ENCODE assay signal across 8 cellular contexts in genomic region chr19:925912-926594, GRCh38. TPM values are rescaled to one million over a fixed set of nuclear protein-coding genes. Genes with fewer than 3 reads are reported as not detected.
DNase-seq lines count a peak whose midpoint lies in the region; ATAC-seq and TF ChIP-seq lines count a peak whose summit lies in the region.

Gene ARID3A (plus strand): TSS chr19:926035. CDS start chr19:929529, 3,494 bp downstream.

- H3K27me3 Mint-ChIP-seq in osteocyte (ENCODE audit: unreplicated experiment) = peaks cover 5% of the 10 kb centered on the region

- peak within 1 kb of the TSS; percentile 85 for H3K4me3 ChIP-seq in AG04449 (ENCODE audit: low read depth, low read length)
- peak within 1 kb of the TSS; percentile 72 for H3K4me3 ChIP-seq in WERI-Rb-1 (ENCODE audit: low read depth, low read length)

- DNase-seq in AG04449 (ENCODE audit: low read depth, low spot score) = no peak
- peak; percentile 86 for DNase-seq in GM13976 (ENCODE audit: low spot score)
- peak; percentile 64 for DNase-seq in WERI-Rb-1
- DNase-seq in foreskin keratinocyte = no peak
- no peak for DNase-seq in osteocyte (ENCODE audit: extremely low spot score, unreplicated experiment)
- no peak for DNase-seq in foreskin melanocyte

- H3K9me3 Mint-ChIP-seq in osteocyte (ENCODE audit: unreplicated experiment) = no peaks in the 10 kb centered on the region

- peaks cover 25% of the 10 kb centered on the region for H3K36me3 ChIP-seq in WERI-Rb-1

- H3K4me1 Mint-ChIP-seq in osteocyte (ENCODE audit: unreplicated experiment) = peaks cover 17% of the 10 kb centered on the region

- CTCF ChIA-PET in AG04449 (lab: Yijun Ruan, JAX) = no interaction called here

- POLR2A ChIA-PET in AG04449 (lab: Yijun Ruan, JAX) = no interaction called here

- no peaks in the 10 kb centered on the region for H3K9me3 ChIP-seq in WERI-Rb-1 (ENCODE audit: severe bottlenecking)

- ATAC-seq in HG03159 (IDR thresholded peaks at IDR 0.05; ENCODE audit: unreplicated experiment) (peak; percentile 33), foreskin keratinocyte (peak; percentile 24), HG02885 (IDR thresholded peaks at IDR 0.05; ENCODE audit: poor library complexity, unreplicated experiment) (no peak)

- peak within 1 kb of the TSS; percentile 81 for H3K4me3 Mint-ChIP-seq in osteocyte (ENCODE audit: unreplicated experiment)

- TF ChIP-seq CTCF in AG04449 (IDR thresholded peaks at IDR 0.05; ENCODE audit: insufficient read depth, low read length, missing control alignments) = no peak
- no peak for TF ChIP-seq CTCF in GM13976 (IDR thresholded peaks at IDR 0.05; ENCODE audit: borderline replicate concordance, control extremely low read depth, extremely low read depth, insufficient read depth, missing control alignments)
- TF ChIP-seq CTCF in WERI-Rb-1 (IDR thresholded peaks at IDR 0.05; ENCODE audit: low read depth, low read length) = no peak
- TF ChIP-seq CTCF in foreskin keratinocyte (conservative IDR thresholded peaks at IDR 0.05) = no peak
- no peak for TF ChIP-seq CTCF in osteocyte (IDR thresholded peaks at IDR 0.05)

- H3K27me3 ChIP-seq in WERI-Rb-1 (ENCODE audit: insufficient read depth, low read depth, severe bottlenecking) (no peaks in the 10 kb centered on the region), foreskin keratinocyte (peaks cover 4% of the 10 kb centered on the region)

- H3K27ac Mint-ChIP-seq in osteocyte (ENCODE audit: unreplicated experiment) = no peak within 1 kb of the TSS

- H3K27ac ChIP-seq in WERI-Rb-1 (peak within 1 kb of the TSS; percentile 95), foreskin keratinocyte (peak within 1 kb of the TSS; percentile 81)

- in situ Hi-C loops in GM13976 (cut with MboI; ENCODE audit: low sequenced_read_pairs, unreplicated experiment) = no loop called here

- H3K4me1 ChIP-seq in foreskin keratinocyte = no peaks in the 10 kb centered on the region

- H3K36me3 Mint-ChIP-seq in osteocyte (ENCODE audit: unreplicated experiment) = peaks cover 4% of the 10 kb centered on the region

RNA-seq across cellular contexts. Expression of gene ARID3A, which starts in this region (rescaled TPM):
- 9.0 and 9.4 TPM in 2 replicates for total RNA-seq in foreskin keratinocyte
- 4.8 and 5.0 TPM in 2 replicates for polyA plus RNA-seq in foreskin keratinocyte
- 16.8 and 17.0 TPM in 2 replicates for total RNA-seq in osteocyte

Comparison
In these comparisons a context has a peak if more than half of its experiments do, and no peak if none do; other contexts are left out.
1. DNase-seq: peak in GM13976 (single experiment) and WERI-Rb-1 (single experiment); none in AG04449 (single experiment), foreskin keratinocyte (0 of 2), osteocyte (single experiment) and foreskin melanocyte (single experiment).